ENCODE assay signal across 1 cellular context in the genomic region with DNA sequence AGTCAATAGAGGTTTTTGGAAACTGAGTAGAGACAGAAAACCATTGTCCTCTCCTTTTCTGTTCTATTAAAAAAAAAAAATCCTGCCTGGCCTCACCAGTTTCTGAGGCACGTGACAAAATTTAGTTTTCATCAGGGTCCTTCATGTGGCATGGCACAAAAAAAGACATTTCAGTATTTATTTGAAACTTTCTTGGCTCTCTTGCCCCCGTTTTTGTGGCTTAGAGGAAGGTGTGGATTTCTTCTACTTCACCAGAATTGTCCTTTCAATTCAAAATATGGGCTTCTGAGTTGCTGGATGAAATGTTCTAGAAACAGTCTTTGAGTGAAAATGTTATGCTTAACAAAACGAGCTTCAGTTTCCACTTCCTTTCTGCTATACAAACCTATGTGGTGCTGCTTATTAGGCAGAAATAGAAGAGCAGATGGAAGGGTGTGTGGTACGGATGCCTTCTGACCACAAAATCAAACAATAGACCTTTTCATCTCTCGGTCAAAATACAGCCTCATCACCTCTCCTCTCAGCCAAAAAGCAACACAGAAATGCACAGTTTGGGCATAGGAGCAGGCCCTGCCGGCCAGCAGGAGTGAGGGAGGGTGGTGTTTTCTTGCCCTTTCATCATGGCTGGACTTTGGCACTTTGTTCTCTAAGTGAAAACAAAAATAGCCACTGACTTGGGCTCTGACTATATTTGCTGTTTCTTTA.
TF ChIP-seq lines count a peak whose summit lies in the region.

No MANE protein-coding gene starts in this region.

TF ChIP-seq in HepG2, 621 proteins besides CTCF, POLR2A, EP300 and RAD21 (continued from another document and continues in another):
- TF ChIP-seq GABPA (IDR thresholded peaks at IDR 0.05; ENCODE audit: low read depth, low read length) (no peak), GABPA (CRISPR knock-in tag; IDR thresholded peaks at IDR 0.05; ENCODE audit: low read depth) (0 out of 2 replicates have a peak, but pooled peaks have one; percentile 22), TCF7L2 (IDR thresholded peaks at IDR 0.05; ENCODE audit: low read depth, low read length) (no peak), ZBTB44 (CRISPR knock-in tag; IDR thresholded peaks at IDR 0.05) (no peak), MLX (CRISPR knock-in tag; IDR thresholded peaks at IDR 0.05) (no peak), CHD2 (IDR thresholded peaks at IDR 0.05; ENCODE audit: low read depth, low read length) (no peak), HDAC1 (CRISPR knock-in tag; IDR thresholded peaks at IDR 0.05) (no peak), ZMYM3 (CRISPR knock-in tag; IDR thresholded peaks at IDR 0.05) (no peak), TSC22D2 (CRISPR knock-in tag; IDR thresholded peaks at IDR 0.05; ENCODE audit: borderline replicate concordance) (no peak; the same call in 1 of the 2 replicates), GATAD2A (CRISPR knock-in tag; IDR thresholded peaks at IDR 0.05) (peak; percentile 77), HIVEP1 (CRISPR knock-in tag; IDR thresholded peaks at IDR 0.05) (no peak), ZZZ3 (CRISPR knock-in tag; IDR thresholded peaks at IDR 0.05; ENCODE audit: borderline replicate concordance) (no peak), MAFK (conservative IDR thresholded peaks at IDR 0.05 in 1 of 2, IDR thresholded peaks at IDR 0.05 in 1 of 2; ENCODE audit: low read length in 2 of 2) (0 out of 4 replicates have a peak, but pooled peaks of 1 of the 2 experiments have one; percentile 16), RCOR2 (CRISPR knock-in tag; IDR thresholded peaks at IDR 0.05) (no peak), ZNF746 (CRISPR knock-in tag; IDR thresholded peaks at IDR 0.05) (peak; percentile 68), ZNF503 (CRISPR knock-in tag; IDR thresholded peaks at IDR 0.05) (no peak), PHF8 (CRISPR knock-in tag; IDR thresholded peaks at IDR 0.05) (no peak), ZFP90 (CRISPR knock-in tag; IDR thresholded peaks at IDR 0.05; ENCODE audit: borderline replicate concordance) (no peak), MAZ (IDR thresholded peaks at IDR 0.05; ENCODE audit: borderline replicate concordance, low read depth, low read length) (no peak), MAZ (CRISPR knock-in tag; IDR thresholded peaks at IDR 0.05; ENCODE audit: low read depth) (0 out of 2 replicates have a peak, but pooled peaks have one; percentile 21), POGZ (CRISPR knock-in tag; IDR thresholded peaks at IDR 0.05) (0 out of 2 replicates have a peak, but pooled peaks have one; percentile 6), ZNF317 (CRISPR knock-in tag; IDR thresholded peaks at IDR 0.05) (no peak), NR3C1 (CRISPR knock-in tag; IDR thresholded peaks at IDR 0.05) (no peak), ZNF546 (CRISPR knock-in tag; conservative IDR thresholded peaks at IDR 0.05) (no peak), ZNF547 (CRISPR knock-in tag; IDR thresholded peaks at IDR 0.05) (no peak), ZNF879 (CRISPR knock-in tag; IDR thresholded peaks at IDR 0.05) (no peak), MXD3 (CRISPR knock-in tag; IDR thresholded peaks at IDR 0.05) (no peak), ZNF329 (CRISPR knock-in tag; IDR thresholded peaks at IDR 0.05; ENCODE audit: low read depth) (0 out of 2 replicates have a peak, but pooled peaks have one; percentile 42), MEF2D (CRISPR knock-in tag; IDR thresholded peaks at IDR 0.05) (peak; percentile 92), NFATC3 (CRISPR knock-in tag; IDR thresholded peaks at IDR 0.05) (no peak), RFX3 (CRISPR knock-in tag; IDR thresholded peaks at IDR 0.05) (no peak), ZNF577 (CRISPR knock-in tag; IDR thresholded peaks at IDR 0.05; ENCODE audit: borderline replicate concordance, low read depth) (no peak), ZKSCAN5 (CRISPR knock-in tag; IDR thresholded peaks at IDR 0.05) (no peak), ZNF367 (CRISPR knock-in tag; IDR thresholded peaks at IDR 0.05; ENCODE audit: borderline replicate concordance) (no peak), ATF4 (CRISPR knock-in tag; IDR thresholded peaks at IDR 0.05) (peak in 1 of 2 experiments; percentile 92; a peak in 2 of 4 replicates), HOXA7 (CRISPR knock-in tag; IDR thresholded peaks at IDR 0.05) (no peak), ZNF205 (CRISPR knock-in tag; IDR thresholded peaks at IDR 0.05) (peak; percentile 38; the same call in 1 of the 2 replicates), SALL1 (CRISPR knock-in tag; IDR thresholded peaks at IDR 0.05) (peak; percentile 65; the same call in 1 of the 2 replicates), HES4 (CRISPR knock-in tag; IDR thresholded peaks at IDR 0.05; ENCODE audit: borderline replicate concordance) (no peak), ATRX (CRISPR knock-in tag; IDR thresholded peaks at IDR 0.05; ENCODE audit: borderline replicate concordance) (no peak), SP4 (CRISPR knock-in tag; IDR thresholded peaks at IDR 0.05) (0 out of 2 replicates have a peak, but pooled peaks have one; percentile 24), MLLT10 (CRISPR knock-in tag; IDR thresholded peaks at IDR 0.05) (no peak), CC2D1A (CRISPR knock-in tag; IDR thresholded peaks at IDR 0.05) (no peak), THAP8 (CRISPR knock-in tag; IDR thresholded peaks at IDR 0.05; ENCODE audit: borderline replicate concordance) (no peak), THYN1 (CRISPR knock-in tag; IDR thresholded peaks at IDR 0.05; ENCODE audit: borderline replicate concordance, low read depth) (no peak), HNF4A (CRISPR knock-in tag; IDR thresholded peaks at IDR 0.05) (peak; percentile 91), FOXP4 (CRISPR knock-in tag; IDR thresholded peaks at IDR 0.05) (no peak; the same call in 1 of the 2 replicates), ZFY (CRISPR knock-in tag; IDR thresholded peaks at IDR 0.05) (peak; percentile 60), HDAC2 (CRISPR knock-in tag; IDR thresholded peaks at IDR 0.05) (peak; percentile 47; the same call in 1 of the 2 replicates), STAT5B (CRISPR knock-in tag; IDR thresholded peaks at IDR 0.05) (no peak)
- TF ChIP-seq, protein P1, sequence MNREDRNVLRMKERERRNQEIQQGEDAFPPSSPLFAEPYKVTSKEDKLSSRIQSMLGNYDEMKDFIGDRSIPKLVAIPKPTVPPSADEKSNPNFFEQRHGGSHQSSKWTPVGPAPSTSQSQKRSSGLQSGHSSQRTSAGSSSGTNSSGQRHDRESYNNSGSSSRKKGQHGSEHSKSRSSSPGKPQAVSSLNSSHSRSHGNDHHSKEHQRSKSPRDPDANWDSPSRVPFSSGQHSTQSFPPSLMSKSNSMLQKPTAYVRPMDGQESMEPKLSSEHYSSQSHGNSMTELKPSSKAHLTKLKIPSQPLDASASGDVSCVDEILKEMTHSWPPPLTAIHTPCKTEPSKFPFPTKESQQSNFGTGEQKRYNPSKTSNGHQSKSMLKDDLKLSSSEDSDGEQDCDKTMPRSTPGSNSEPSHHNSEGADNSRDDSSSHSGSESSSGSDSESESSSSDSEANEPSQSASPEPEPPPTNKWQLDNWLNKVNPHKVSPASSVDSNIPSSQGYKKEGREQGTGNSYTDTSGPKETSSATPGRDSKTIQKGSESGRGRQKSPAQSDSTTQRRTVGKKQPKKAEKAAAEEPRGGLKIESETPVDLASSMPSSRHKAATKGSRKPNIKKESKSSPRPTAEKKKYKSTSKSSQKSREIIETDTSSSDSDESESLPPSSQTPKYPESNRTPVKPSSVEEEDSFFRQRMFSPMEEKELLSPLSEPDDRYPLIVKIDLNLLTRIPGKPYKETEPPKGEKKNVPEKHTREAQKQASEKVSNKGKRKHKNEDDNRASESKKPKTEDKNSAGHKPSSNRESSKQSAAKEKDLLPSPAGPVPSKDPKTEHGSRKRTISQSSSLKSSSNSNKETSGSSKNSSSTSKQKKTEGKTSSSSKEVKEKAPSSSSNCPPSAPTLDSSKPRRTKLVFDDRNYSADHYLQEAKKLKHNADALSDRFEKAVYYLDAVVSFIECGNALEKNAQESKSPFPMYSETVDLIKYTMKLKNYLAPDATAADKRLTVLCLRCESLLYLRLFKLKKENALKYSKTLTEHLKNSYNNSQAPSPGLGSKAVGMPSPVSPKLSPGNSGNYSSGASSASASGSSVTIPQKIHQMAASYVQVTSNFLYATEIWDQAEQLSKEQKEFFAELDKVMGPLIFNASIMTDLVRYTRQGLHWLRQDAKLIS (CRISPR knock-in tag; IDR thresholded peaks at IDR 0.05), result no peak
- TF ChIP-seq, protein P2, sequence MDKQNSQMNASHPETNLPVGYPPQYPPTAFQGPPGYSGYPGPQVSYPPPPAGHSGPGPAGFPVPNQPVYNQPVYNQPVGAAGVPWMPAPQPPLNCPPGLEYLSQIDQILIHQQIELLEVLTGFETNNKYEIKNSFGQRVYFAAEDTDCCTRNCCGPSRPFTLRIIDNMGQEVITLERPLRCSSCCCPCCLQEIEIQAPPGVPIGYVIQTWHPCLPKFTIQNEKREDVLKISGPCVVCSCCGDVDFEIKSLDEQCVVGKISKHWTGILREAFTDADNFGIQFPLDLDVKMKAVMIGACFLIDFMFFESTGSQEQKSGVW (CRISPR knock-in tag; IDR thresholded peaks at IDR 0.05; ENCODE audit: borderline replicate concordance), result no peak
- TF ChIP-seq, protein P3, sequence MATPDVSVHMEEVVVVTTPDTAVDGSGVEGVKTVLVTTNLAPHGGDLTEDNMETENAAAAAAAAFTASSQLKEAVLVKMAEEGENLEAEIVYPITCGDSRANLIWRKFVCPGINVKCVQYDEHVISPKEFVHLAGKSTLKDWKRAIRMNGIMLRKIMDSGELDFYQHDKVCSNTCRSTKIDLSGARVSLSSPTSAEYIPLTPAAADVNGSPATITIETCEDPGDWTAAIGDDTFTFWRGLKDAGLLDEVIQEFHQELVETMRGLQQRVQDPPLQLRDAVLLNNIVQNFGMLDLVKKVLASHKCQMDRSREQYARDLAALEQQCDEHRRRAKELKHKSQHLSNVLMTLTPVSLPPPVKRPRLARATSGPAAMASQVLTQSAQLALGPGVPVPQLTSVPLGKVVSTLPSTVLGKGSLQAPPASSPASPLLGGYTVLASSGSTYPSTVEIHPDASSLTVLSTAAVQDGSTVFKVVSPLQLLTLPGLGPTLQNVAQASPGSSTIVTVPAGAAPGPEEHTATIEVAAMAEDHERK (CRISPR knock-in tag; IDR thresholded peaks at IDR 0.05; ENCODE audit: low read depth), result no peak
